Comparison of ENCODE assay signal across 24 cellular contexts in the genomic region with DNA sequence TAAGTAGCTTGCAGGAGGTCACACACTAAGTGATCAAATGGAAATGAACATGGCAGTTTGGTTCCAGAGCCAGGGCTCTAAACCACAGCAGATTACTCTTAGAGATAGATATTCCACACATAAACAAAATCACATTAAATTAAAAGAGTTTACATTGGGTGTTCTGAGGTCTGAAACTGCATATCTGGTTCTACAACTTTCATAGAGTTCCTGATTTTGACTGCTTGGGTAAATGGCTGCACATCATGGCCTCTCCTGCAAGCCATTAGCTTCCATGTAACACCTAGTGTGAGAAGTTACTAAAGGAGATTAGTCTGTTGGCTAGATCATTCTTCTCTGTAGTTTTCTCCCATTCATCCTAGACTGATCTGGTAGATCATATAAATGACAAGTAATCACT. TPM values are rescaled to one million over a fixed set of nuclear protein-coding genes. Genes with fewer than 3 reads are reported as not detected.
A peak's percentile ranks its signal among the peaks of the same experiment; 100 is the strongest.
DNase-seq lines count a peak whose midpoint lies in the region; ATAC-seq and TF ChIP-seq lines count a peak whose summit lies in the region.
"Had no signal": no experiment of that assay in that cellular context is flagged by ENCODE, and none has a peak within 500 bp of the region (broad histone marks: within the 10 kb centered on the region; RNA-seq: fewer than 3 reads in every experiment).

No MANE protein-coding gene starts in this region.

- POLR2A ChIA-PET in CD8-positive, alpha-beta memory T cell (lab: Charles Lee): no interaction called here
- POLR2A ChIA-PET in activated CD8-positive, alpha-beta T cell treated with anti-CD3 and anti-CD28 coated beads for 36 hours (lab: Charles Lee): interaction anchor here (0.6 kb wide), 1 partner anchor 1144 kb away, joined by 5 read pairs; no protein-coding TSS in a partner anchor

- intact Hi-C loops in activated CD8-positive, alpha-beta T cell treated with anti-CD3 and anti-CD28 coated beads for 36 hours (cut with micrococcal nuclease): loop anchor here (5.0 kb wide), 2 partner anchors 44 to 114 kb away; no protein-coding TSS in a partner anchor

- H3K9me3 Mint-ChIP-seq in T-helper 2 cell treated with Interferon-gamma antibody and Interleukin-4, amounts not matched to agents 5 μg/mL and 100 μg/mL, for 36 hours: peaks cover 5% of the 10 kb centered on the region
- H3K9me3 Mint-ChIP-seq in CD8-positive, alpha-beta memory T cell: no peaks in the 10 kb centered on the region
- H3K9me3 Mint-ChIP-seq in activated CD8-positive, alpha-beta T cell treated with anti-CD3 and anti-CD28 coated beads for 36 hours: no peaks in the 10 kb centered on the region
- no peaks in the 10 kb centered on the region for H3K9me3 Mint-ChIP-seq in mesothelial cell of epicardium

- H3K9ac ChIP-seq in mesenchymal stem cell (ENCODE audit: low read length): no peak overlapping the region
- H3K9ac ChIP-seq: GM23248 had no signal

- peaks cover 49% of the 10 kb centered on the region for H3K4me1 Mint-ChIP-seq in T-helper 2 cell treated with Interferon-gamma antibody and Interleukin-4, amounts not matched to agents 5 μg/mL and 100 μg/mL, for 36 hours (ENCODE audit: low read depth)
- H3K4me1 Mint-ChIP-seq in CD8-positive, alpha-beta memory T cell: peaks cover 48 to 64% (median 60%) of the 10 kb centered on the region in 3 donors
- peaks cover 59% of the 10 kb centered on the region for H3K4me1 Mint-ChIP-seq in activated CD8-positive, alpha-beta T cell treated with anti-CD3 and anti-CD28 coated beads for 36 hours (ENCODE audit: low read depth)
- H3K4me1 Mint-ChIP-seq in mesothelial cell of epicardium: peaks cover 11% of the 10 kb centered on the region

- no peak overlapping the region for H2BK15ac ChIP-seq in mesenchymal stem cell (ENCODE audit: low read depth, poor library complexity, severe bottlenecking)

- no peak overlapping the region for H3K4me3 ChIP-seq in CD8-positive, alpha-beta memory T cell (ENCODE audit: low read length)
- no peak overlapping the region for H3K4me3 ChIP-seq in mesenchymal stem cell (ENCODE audit: insufficient read depth in 1 of 2, low read depth in 1 of 2, low read length in 2 of 2)
- H3K4me3 ChIP-seq: GM12878 had no signal

- H2AK5ac ChIP-seq in mesenchymal stem cell (ENCODE audit: low read length, severe bottlenecking): no peak overlapping the region

- ATAC-seq in activated CD8-positive, alpha-beta T cell treated with anti-CD3 and anti-CD28 coated beads for 36 hours: no peak
- no peak for ATAC-seq in GM19324 (IDR thresholded peaks at IDR 0.05; ENCODE audit: low FRiP score, unreplicated experiment)
- ATAC-seq: GM12878 had no signal

- no peak overlapping the region for H3K4ac ChIP-seq in mesenchymal stem cell (ENCODE audit: low read depth in 1 of 2, low read length in 2 of 2)

- H2BK120ac ChIP-seq in mesenchymal stem cell (ENCODE audit: low read depth, low read length): no peak overlapping the region

- no peaks in the 10 kb centered on the region for H3K9me3 ChIP-seq in CD8-positive, alpha-beta memory T cell (ENCODE audit: low read length)
- no peaks in the 10 kb centered on the region for H3K9me3 ChIP-seq in mesenchymal stem cell (ENCODE audit: control insufficient read depth, low read length)

- CTCF ChIA-PET in CD8-positive, alpha-beta memory T cell (lab: Charles Lee): no interaction called here
- CTCF ChIA-PET in activated CD8-positive, alpha-beta T cell treated with anti-CD3 and anti-CD28 coated beads for 36 hours (lab: Charles Lee): interaction anchor here (0.6 to 3.0 kb wide), 3 partner anchors 15 to 117 kb away, joined by 3 to 9 read pairs (median 5); no protein-coding TSS in a partner anchor

- H3K27me3 Mint-ChIP-seq in T-helper 2 cell treated with Interferon-gamma antibody and Interleukin-4, amounts not matched to agents 5 μg/mL and 100 μg/mL, for 36 hours (ENCODE audit: low read depth): no peaks in the 10 kb centered on the region
- no peaks in the 10 kb centered on the region for H3K27me3 Mint-ChIP-seq in CD8-positive, alpha-beta memory T cell
- H3K27me3 Mint-ChIP-seq in activated CD8-positive, alpha-beta T cell treated with anti-CD3 and anti-CD28 coated beads for 36 hours: no peaks in the 10 kb centered on the region
- H3K27me3 Mint-ChIP-seq in mesothelial cell of epicardium (ENCODE audit: low read depth): no peaks in the 10 kb centered on the region

- H3K36me3 ChIP-seq in CD8-positive, alpha-beta memory T cell (ENCODE audit: insufficient read depth, low read length): no peaks in the 10 kb centered on the region
- no peaks in the 10 kb centered on the region for H3K36me3 ChIP-seq in mesenchymal stem cell (ENCODE audit: control insufficient read depth in 1 of 2, insufficient read depth in 2 of 2, low read depth in 1 of 2, low read length in 2 of 2)

- no peak overlapping the region for H3K14ac ChIP-seq in mesenchymal stem cell (ENCODE audit: low read length in 2 of 2)

- H4K91ac ChIP-seq in mesenchymal stem cell (ENCODE audit: low read length): no peak overlapping the region

- no peak overlapping the region for H2BK12ac ChIP-seq in mesenchymal stem cell (ENCODE audit: low read length in 2 of 2)

- H3K36me3 Mint-ChIP-seq in T-helper 2 cell treated with Interferon-gamma antibody and Interleukin-4, amounts not matched to agents 5 μg/mL and 100 μg/mL, for 36 hours (ENCODE audit: low read depth): peaks cover 3% of the 10 kb centered on the region
- H3K36me3 Mint-ChIP-seq in CD8-positive, alpha-beta memory T cell: peaks cover 0 to 7% (median 0%) of the 10 kb centered on the region in 3 donors
- H3K36me3 Mint-ChIP-seq in activated CD8-positive, alpha-beta T cell treated with anti-CD3 and anti-CD28 coated beads for 36 hours (ENCODE audit: low read depth): no peaks in the 10 kb centered on the region
- H3K36me3 Mint-ChIP-seq in mesothelial cell of epicardium: no peaks in the 10 kb centered on the region
- H3K36me3 Mint-ChIP-seq: IgD-negative memory B cell had no signal

- peak overlapping the region; percentile 23 for H3K27ac Mint-ChIP-seq in T-helper 2 cell treated with Interferon-gamma antibody and Interleukin-4, amounts not matched to agents 5 μg/mL and 100 μg/mL, for 36 hours
- peak overlapping the region in 6 of 8 donors; percentile 6 to 70 (median 40) for H3K27ac Mint-ChIP-seq in CD8-positive, alpha-beta memory T cell
- H3K27ac Mint-ChIP-seq in activated CD8-positive, alpha-beta T cell treated with anti-CD3 and anti-CD28 coated beads for 36 hours: peak overlapping the region; percentile 6
- no peak overlapping the region for H3K27ac Mint-ChIP-seq in mesothelial cell of epicardium
- H3K27ac Mint-ChIP-seq: IgD-negative memory B cell had no signal

- peaks cover 28% of the 10 kb centered on the region for H3K4me1 ChIP-seq in CD8-positive, alpha-beta memory T cell (ENCODE audit: insufficient read depth, low read length)
- H3K4me1 ChIP-seq in mesenchymal stem cell (ENCODE audit: control insufficient read depth, insufficient read depth, low read depth, low read length): no peaks in the 10 kb centered on the region

- H4K8ac ChIP-seq in mesenchymal stem cell (ENCODE audit: low read length): no peak overlapping the region

- H3K4me2 ChIP-seq in mesenchymal stem cell (ENCODE audit: low read length, poor library complexity, severe bottlenecking): no peak overlapping the region

- no peak overlapping the region for H3K27ac ChIP-seq in CD8-positive, alpha-beta memory T cell (ENCODE audit: low read depth, low read length)
- H3K27ac ChIP-seq in mesenchymal stem cell (ENCODE audit: low read length, poor library complexity, severe bottlenecking): no peak overlapping the region
- H3K27ac ChIP-seq: 22Rv1 had no signal

- H3K27me3 ChIP-seq in CD8-positive, alpha-beta memory T cell (ENCODE audit: insufficient read depth, low read length, poor library complexity, severe bottlenecking): no peaks in the 10 kb centered on the region
- H3K27me3 ChIP-seq in mesenchymal stem cell (ENCODE audit: control insufficient read depth in 1 of 2, insufficient read depth in 1 of 2, low read length in 2 of 2): no peaks in the 10 kb centered on the region

- H3K23ac ChIP-seq in mesenchymal stem cell (ENCODE audit: low read length in 2 of 2): no peak overlapping the region

- no peak overlapping the region for H3K4me3 Mint-ChIP-seq in T-helper 2 cell treated with Interferon-gamma antibody and Interleukin-4, amounts not matched to agents 5 μg/mL and 100 μg/mL, for 36 hours
- peak overlapping the region in 2 of 7 donors; percentile 24 to 37 for H3K4me3 Mint-ChIP-seq in CD8-positive, alpha-beta memory T cell
- no peak overlapping the region for H3K4me3 Mint-ChIP-seq in activated CD8-positive, alpha-beta T cell treated with anti-CD3 and anti-CD28 coated beads for 36 hours
- no peak overlapping the region for H3K4me3 Mint-ChIP-seq in mesothelial cell of epicardium
- H3K4me3 Mint-ChIP-seq: IgD-negative memory B cell had no signal

- no peak for TF ChIP-seq CTCF in activated CD8-positive, alpha-beta T cell treated with anti-CD3 and anti-CD28 coated beads for 36 hours (IDR thresholded peaks at IDR 0.05)
- TF ChIP-seq CTCF in mesothelial cell of epicardium (IDR thresholded peaks at IDR 0.05; ENCODE audit: unreplicated experiment): no peak

- no peak overlapping the region for H2AFZ ChIP-seq in mesenchymal stem cell (ENCODE audit: low read depth, low read length)

- no peak overlapping the region for H2BK5ac ChIP-seq in mesenchymal stem cell (ENCODE audit: low read depth, low read length, poor library complexity, severe bottlenecking)

- H3K18ac ChIP-seq in mesenchymal stem cell (ENCODE audit: low read depth in 1 of 2, low read length in 2 of 2): no peak overlapping the region

- DNase-seq in T-helper 2 cell treated with Interferon-gamma antibody and Interleukin-4, amounts not matched to agents 5 μg/mL and 100 μg/mL, for 36 hours (ENCODE audit: low spot score): no peak
- no peak for DNase-seq in T-helper 2 cell
- DNase-seq in CD8-positive, alpha-beta memory T cell: no peak
- no peak for DNase-seq in activated CD8-positive, alpha-beta T cell treated with anti-CD3 and anti-CD28 coated beads for 36 hours
- DNase-seq in mesenchymal stem cell: peak; percentile 11
- no peak for DNase-seq in OCI-M1 (lab: John Stamatoyannopoulos, UW)
- no peak for DNase-seq in mesothelial cell of epicardium (ENCODE audit: low spot score in 2 of 2, unreplicated experiment in 2 of 2)
- DNase-seq: DND-41, GM23248, HCEC 1CT, MV-4-11, NCI-H1694 treated with DMSO at 0.1 percent for 48 hours, NCI-H2081 treated with DMSO at 0.1 percent for 48 hours, NCI-H2171 treated with DMSO at 0.1 percent for 48 hours, NCI-H446, NCI-H526 treated with DMSO at 0.1 percent for 48 hours, Right ventricle myocardium superior had no signal

- no peaks in the 10 kb centered on the region for H3K79me1 ChIP-seq in mesenchymal stem cell (replicated peaks; ENCODE audit: low read length, poor library complexity, severe bottlenecking)

RNA-seq across cellular contexts. Expression of a gene that starts 12.8 kb away (rescaled TPM):
- 100 to 1,000 TPM; 316 to 350 TPM for total RNA-seq in CD8-positive, alpha-beta memory T cell
- 90.6 TPM for polyA plus RNA-seq in CD8-positive, alpha-beta memory T cell
- total RNA-seq in activated CD8-positive, alpha-beta T cell treated with anti-CD3 and anti-CD28 coated beads for 36 hours: 100 to 1,000 TPM; 188 to 191 TPM
- polyA plus RNA-seq in mesenchymal stem cell (2013, experiment 1 of 2): not detected
- polyA plus RNA-seq in mesenchymal stem cell (2013, experiment 2 of 2): not detected
- not detected in 3 replicates for total RNA-seq in mesothelial cell of epicardium
- total RNA-seq: GM23248, Right ventricle myocardium superior, RPMI7951, SK-MEL-5 had no signal
- polyA plus RNA-seq: GM23248 had no signal

RNA-seq across cellular contexts. Expression of a gene that starts 19.8 kb away (rescaled TPM):
- 100 to 1,000 TPM; 242 to 258 TPM for total RNA-seq in CD8-positive, alpha-beta memory T cell
- polyA plus RNA-seq in CD8-positive, alpha-beta memory T cell: 30.3 TPM
- 100 to 1,000 TPM; 106 to 114 TPM for total RNA-seq in activated CD8-positive, alpha-beta T cell treated with anti-CD3 and anti-CD28 coated beads for 36 hours
- polyA plus RNA-seq in mesenchymal stem cell (2013, experiment 1 of 2): not detected
- not detected for polyA plus RNA-seq in mesenchymal stem cell (2013, experiment 2 of 2)
- 0.16 to 0.23 TPM in 2 of 3 replicates, not detected in the other for total RNA-seq in mesothelial cell of epicardium
- total RNA-seq: GM23248, M059J, RPMI7951, SK-MEL-5 had no signal
- polyA plus RNA-seq: GM23248 had no signal

Comparison
In these comparisons a context has a peak if more than half of its experiments do, and no peak if none do; other contexts are left out.
1. RNA of a gene that starts 12.8 kb away (total RNA-seq): 316 to 350 TPM in CD8-positive, alpha-beta memory T cell and 188 to 191 TPM in activated CD8-positive, alpha-beta T cell treated with anti-CD3 and anti-CD28 coated beads for 36 hours; not detected in mesothelial cell of epicardium; every median in the first group is over 100 times any median in the second.
2. RNA of a gene that starts 19.8 kb away (total RNA-seq): 242 to 258 TPM in CD8-positive, alpha-beta memory T cell and 106 to 114 TPM in activated CD8-positive, alpha-beta T cell treated with anti-CD3 and anti-CD28 coated beads for 36 hours; 0.16 to 0.23 TPM in mesothelial cell of epicardium; every median in the first group is over 10 times any median in the second.